In the genomic region with DNA sequence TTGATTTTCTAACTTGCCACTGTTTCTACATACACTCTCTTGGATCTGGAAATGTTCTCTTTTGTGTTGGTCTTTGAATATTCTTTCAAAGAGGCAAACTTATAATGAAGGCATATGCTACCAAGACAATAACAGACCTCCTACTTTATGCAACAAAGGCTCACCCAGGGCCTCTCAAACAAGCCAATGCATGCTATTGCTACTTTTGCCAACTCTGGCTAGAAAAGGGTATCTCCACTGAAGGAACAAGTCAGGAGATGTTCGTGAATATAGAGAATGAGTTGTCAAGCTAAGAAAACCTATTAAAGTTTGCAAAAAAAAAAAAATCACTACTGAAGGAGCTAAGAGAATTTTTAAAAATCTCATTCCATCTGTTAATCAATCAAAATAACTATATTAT, we compare ENCODE assay signal across 35 cellular contexts. TPM values are rescaled to one million over a fixed set of nuclear protein-coding genes. Genes with fewer than 3 reads are reported as not detected.
"Had no signal": no experiment of that assay in that cellular context is flagged by ENCODE, and none has a peak within 500 bp of the region (broad histone marks: within the 10 kb centered on the region; RNA-seq: fewer than 3 reads in every experiment).

No MANE protein-coding gene starts in this region.

- H3K4me1 Mint-ChIP-seq: central memory CD8-positive, alpha-beta T cell; memory B cell; naive B cell; neural crest cell had no signal

- H3K4me1 ChIP-seq: colonic mucosa, gastroesophageal sphincter, heart left ventricle, left ventricle myocardium inferior, lower lobe of right lung, parathyroid adenoma, right atrium auricular region, stomach, testis, tibial artery, upper lobe of left lung had no signal

- H3K4me3 ChIP-seq: colonic mucosa, gastroesophageal sphincter, heart left ventricle, hepatocyte, left ventricle myocardium inferior, lower lobe of right lung, mucosa of descending colon, right atrium auricular region, smooth muscle cell, stomach, testis, tibial artery, upper lobe of left lung had no signal

- H3K27ac Mint-ChIP-seq: dendritic cell treated with granulocyte-macrophage colony-stimulating factor and Interleukin-4, amounts not matched to agents 40 ng/mL and 50 ng/mL, for 4 days; endodermal cell; memory B cell; naive B cell; natural killer cell treated with Interleukin-12 subunit alpha and Interleukin-12 subunit beta and Interleukin-15 and Interleukin-18, amount 100 ng/mL, for 72 hours; progenitor cell of endocrine pancreas had no signal

- H3K9me3 Mint-ChIP-seq: central memory CD8-positive, alpha-beta T cell; dendritic cell treated with granulocyte-macrophage colony-stimulating factor and Interleukin-4, amounts not matched to agents 40 ng/mL and 50 ng/mL, for 4 days; naive B cell; natural killer cell treated with Interleukin-12 subunit alpha and Interleukin-12 subunit beta and Interleukin-15 and Interleukin-18, amount 100 ng/mL, for 72 hours; neural crest cell had no signal

- H3K36me3 Mint-ChIP-seq: memory B cell; naive B cell; natural killer cell treated with Interleukin-12 subunit alpha and Interleukin-12 subunit beta and Interleukin-15 and Interleukin-18, amount 100 ng/mL, for 72 hours had no signal

- DNase-seq: colonic mucosa; effector CD8-positive, alpha-beta T cell; endodermal cell; erythroblast; foreskin fibroblast; heart left ventricle; left cardiac atrium; left ventricle myocardium inferior; lower lobe of right lung; mucosa of descending colon; naive B cell; stimulated activated CD4-positive, alpha-beta T cell treated with anti-CD3 and anti-CD28 coated beads, Interleukin-12 subunit alpha, Interleukin-12 subunit beta, amount 100 ng/mL, for 4 hours; stimulated activated CD4-positive, alpha-beta T cell treated with anti-CD3 and anti-CD28 coated beads, Interleukin-1b, Interleukin-23, amount 100 ng/mL, for 48 hours; stimulated activated CD4-positive, alpha-beta T cell treated with anti-CD3 and anti-CD28 coated beads, Interleukin-4, amount 100 ng/mL, for 1 hour; stimulated activated CD8-positive, alpha-beta memory T cell treated with anti-CD3 and anti-CD28 coated beads, Interleukin-4, amount 100 ng/mL, for 48 hours; stimulated activated naive CD4-positive, alpha-beta T cell; stomach; testis; tibial artery had no signal

- H3K27ac ChIP-seq: colonic mucosa, gastroesophageal sphincter, heart left ventricle, hepatocyte, left ventricle myocardium inferior, lower lobe of right lung, neutrophil, parathyroid adenoma, right atrium auricular region, stomach, testis, tibial artery, upper lobe of left lung had no signal

- H3K27me3 ChIP-seq: colonic mucosa, gastroesophageal sphincter, heart left ventricle, hepatocyte, right atrium auricular region, stomach, testis, tibial artery, upper lobe of left lung had no signal

- H3K27me3 Mint-ChIP-seq: progenitor cell of endocrine pancreas had no signal

- H3K36me3 ChIP-seq: colonic mucosa, gastroesophageal sphincter, heart left ventricle, left ventricle myocardium inferior, lower lobe of right lung, neutrophil, right atrium auricular region, stomach, tibial artery, upper lobe of left lung had no signal

- H3K9me3 ChIP-seq: colonic mucosa, gastroesophageal sphincter, heart left ventricle, left ventricle myocardium inferior, lower lobe of right lung, mucosa of descending colon, neutrophil, right atrium auricular region, stomach, testis, tibial artery, upper lobe of left lung had no signal

- H3K4me3 Mint-ChIP-seq: central memory CD8-positive, alpha-beta T cell; dendritic cell treated with granulocyte-macrophage colony-stimulating factor and Interleukin-4, amounts not matched to agents 40 ng/mL and 50 ng/mL, for 4 days; endodermal cell; memory B cell; naive B cell; natural killer cell treated with Interleukin-12 subunit alpha and Interleukin-12 subunit beta and Interleukin-15 and Interleukin-18, amount 100 ng/mL, for 72 hours; neural crest cell had no signal

- ATAC-seq: gastroesophageal sphincter; heart left ventricle; left cardiac atrium; lower lobe of right lung; mucosa of descending colon; natural killer cell treated with Interleukin-12 subunit alpha and Interleukin-12 subunit beta and Interleukin-15 and Interleukin-18, amount 100 ng/mL, for 72 hours; sciatic nerve had no signal

RNA-seq across cellular contexts. Expression of a gene that starts 34.5 kb away (rescaled TPM):
- total RNA-seq: chondrocyte; endodermal cell; left cardiac atrium; left ventricle myocardium inferior; lower lobe of right lung; natural killer cell treated with Interleukin-12 subunit alpha and Interleukin-12 subunit beta and Interleukin-15 and Interleukin-18, amount 100 ng/mL, for 72 hours; neural crest cell; progenitor cell of endocrine pancreas; sciatic nerve; subcutaneous adipose tissue; upper lobe of left lung had no signal
- polyA plus RNA-seq: hepatocyte had no signal
